In the genomic region with DNA sequence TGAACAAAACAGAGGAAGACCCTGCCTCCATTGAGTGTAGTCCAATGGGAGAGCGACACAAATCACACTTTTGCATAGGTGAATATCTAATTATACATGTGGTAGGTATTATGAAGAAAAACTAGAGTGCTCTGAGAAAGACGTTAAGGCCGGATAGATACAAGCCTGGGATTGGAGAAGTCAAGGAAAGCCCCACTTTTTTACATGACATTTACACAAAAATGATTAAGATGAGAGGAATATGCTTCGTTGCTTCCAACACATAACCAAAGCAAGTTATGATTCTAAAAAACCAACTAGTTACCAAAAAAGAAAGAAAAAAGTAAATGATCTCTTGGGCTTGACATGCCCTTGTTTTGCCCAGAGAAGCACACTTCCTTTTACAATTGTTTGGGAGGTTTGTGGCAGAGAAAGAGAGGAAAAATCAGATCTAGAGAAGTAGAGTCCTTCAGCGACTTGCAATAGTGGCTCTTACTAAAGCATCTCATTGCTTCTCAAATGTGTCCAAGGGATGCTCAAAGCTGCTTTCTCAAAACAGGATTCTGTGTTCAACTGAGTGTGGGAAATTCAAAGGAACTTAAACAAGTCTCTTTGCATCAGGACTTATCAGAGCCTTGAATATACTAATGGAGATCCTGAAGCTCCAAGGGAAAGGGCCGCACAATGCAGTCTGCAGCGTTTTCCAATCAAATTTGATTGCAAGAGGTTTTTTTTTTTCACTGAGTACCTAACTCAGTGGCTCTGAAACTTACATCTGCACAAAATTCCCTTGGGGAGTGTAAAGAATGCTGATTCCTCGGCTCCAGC, we compare ENCODE assay signal across 12 cellular contexts. TPM values are rescaled to one million over a fixed set of nuclear protein-coding genes. Genes with fewer than 3 reads are reported as not detected.
DNase-seq lines count a peak whose midpoint lies in the region; ATAC-seq and TF ChIP-seq lines count a peak whose summit lies in the region.
"Had no signal": no experiment of that assay in that cellular context is flagged by ENCODE, and none has a peak within 500 bp of the region (broad histone marks: within the 10 kb centered on the region; RNA-seq: fewer than 3 reads in every experiment).

No MANE protein-coding gene starts in this region.

- H3K36me3 Mint-ChIP-seq in CD8-positive, alpha-beta memory T cell = peaks cover 0 to 5% (median 5%) of the 10 kb centered on the region in 3 donors
- peaks cover 22% of the 10 kb centered on the region for H3K36me3 Mint-ChIP-seq in activated naive CD8-positive, alpha-beta T cell treated with anti-CD3 and anti-CD28 coated beads for 36 hours

- no peaks in the 10 kb centered on the region for H3K27me3 ChIP-seq in CD8-positive, alpha-beta memory T cell (ENCODE audit: insufficient read depth, low read length, poor library complexity, severe bottlenecking)

- H3K9me3 ChIP-seq in CD8-positive, alpha-beta memory T cell (ENCODE audit: low read length) = no peaks in the 10 kb centered on the region

- H3K27ac Mint-ChIP-seq in CD8-positive, alpha-beta memory T cell = peak overlapping the region; percentile 78 to 96 (median 85)
- peak overlapping the region; percentile 32 for H3K27ac Mint-ChIP-seq in activated naive CD8-positive, alpha-beta T cell treated with anti-CD3 and anti-CD28 coated beads for 36 hours

- H3K27ac ChIP-seq in CD8-positive, alpha-beta memory T cell (ENCODE audit: low read depth, low read length) = no peak overlapping the region
- H3K27ac ChIP-seq: HL-60 had no signal

- peak; percentile 32 for ATAC-seq in GM19395 (IDR thresholded peaks at IDR 0.05; ENCODE audit: unreplicated experiment)
- peak; percentile 20 for ATAC-seq in HG03103 (IDR thresholded peaks at IDR 0.05; ENCODE audit: low read depth, unreplicated experiment)

- no peaks in the 10 kb centered on the region for H3K9me3 Mint-ChIP-seq in CD8-positive, alpha-beta memory T cell
- no peaks in the 10 kb centered on the region for H3K9me3 Mint-ChIP-seq in activated naive CD8-positive, alpha-beta T cell treated with anti-CD3 and anti-CD28 coated beads for 36 hours

- H3K36me3 ChIP-seq in CD8-positive, alpha-beta memory T cell (ENCODE audit: insufficient read depth, low read length) = no peaks in the 10 kb centered on the region

- no peak for DNase-seq in CD8-positive, alpha-beta memory T cell
- DNase-seq in activated naive CD8-positive, alpha-beta T cell treated with anti-CD3 and anti-CD28 coated beads for 36 hours = no peak
- DNase-seq in NCI-H526 (lab: John Stamatoyannopoulos, UW) = no peak
- no peak for DNase-seq in GM10248 (ENCODE audit: extremely low spot score)
- DNase-seq in GM19238 (ENCODE audit: insufficient read length, low spot score) = no peak
- DNase-seq in HK-2 (ENCODE audit: unreplicated experiment) = no peak
- DNase-seq: activated CD4-positive, CD25-positive, alpha-beta regulatory T cell treated with anti-CD3 and anti-CD28 coated beads, Interleukin-2, amount 50 U/mL, for 72 hours; cortex of kidney; NCI-H82 had no signal

- no peak for TF ChIP-seq CTCF in GM10248 (IDR thresholded peaks at IDR 0.05; ENCODE audit: control extremely low read depth, extremely low read depth, low read depth, missing control alignments)

- CTCF ChIA-PET in CD8-positive, alpha-beta memory T cell (lab: Charles Lee) = interaction anchor here (0.7 to 1.8 kb wide), 6 partner anchors 14 to 671 kb away, joined by 3 to 5 read pairs (median 4); no protein-coding TSS in a partner anchor
- CTCF ChIA-PET in GM10248 (lab: Yijun Ruan, JAX) = interaction anchor here (1.0 to 9.3 kb wide), 8 partner anchors 9 to 98 kb away, joined by 3 to 87 read pairs (median 4); no protein-coding TSS in a partner anchor

- H3K4me3 ChIP-seq in CD8-positive, alpha-beta memory T cell (ENCODE audit: low read length) = no peak overlapping the region

- H3K4me1 ChIP-seq in CD8-positive, alpha-beta memory T cell (ENCODE audit: insufficient read depth, low read length) = peaks cover 97% of the 10 kb centered on the region

- no peaks in the 10 kb centered on the region for H3K27me3 Mint-ChIP-seq in CD8-positive, alpha-beta memory T cell
- H3K27me3 Mint-ChIP-seq in activated naive CD8-positive, alpha-beta T cell treated with anti-CD3 and anti-CD28 coated beads for 36 hours = no peaks in the 10 kb centered on the region

- H3K4me3 Mint-ChIP-seq in CD8-positive, alpha-beta memory T cell = peak overlapping the region; percentile 42 to 67 (median 61)
- peak overlapping the region; percentile 3 for H3K4me3 Mint-ChIP-seq in activated naive CD8-positive, alpha-beta T cell treated with anti-CD3 and anti-CD28 coated beads for 36 hours

- peaks cover 95 to 100% (median 100%) of the 10 kb centered on the region in 3 donors for H3K4me1 Mint-ChIP-seq in CD8-positive, alpha-beta memory T cell
- peaks cover 90% of the 10 kb centered on the region for H3K4me1 Mint-ChIP-seq in activated naive CD8-positive, alpha-beta T cell treated with anti-CD3 and anti-CD28 coated beads for 36 hours

- POLR2A ChIA-PET in CD8-positive, alpha-beta memory T cell (lab: Charles Lee) = interaction anchor here (0.6 to 1.7 kb wide), 5 partner anchors 14 to 117 kb away, joined by 3 to 5 read pairs (median 4); partner anchors contain the start of gene FLI1
- POLR2A ChIA-PET in GM10248 (lab: Yijun Ruan, JAX) = no interaction called here

RNA-seq across cellular contexts. Expression of gene FLI1, which starts 38.8 kb away (rescaled TPM):
- total RNA-seq in CD8-positive, alpha-beta memory T cell = 10 to 100 TPM; 41.7 to 45.2 TPM
- polyA plus RNA-seq in CD8-positive, alpha-beta memory T cell = 89.2 TPM
- total RNA-seq in activated naive CD8-positive, alpha-beta T cell treated with anti-CD3 and anti-CD28 coated beads for 36 hours = 10 to 100 TPM; 37.5 to 38.9 TPM
